ENCODE assay signal across 17 cellular contexts in the genomic region with DNA sequence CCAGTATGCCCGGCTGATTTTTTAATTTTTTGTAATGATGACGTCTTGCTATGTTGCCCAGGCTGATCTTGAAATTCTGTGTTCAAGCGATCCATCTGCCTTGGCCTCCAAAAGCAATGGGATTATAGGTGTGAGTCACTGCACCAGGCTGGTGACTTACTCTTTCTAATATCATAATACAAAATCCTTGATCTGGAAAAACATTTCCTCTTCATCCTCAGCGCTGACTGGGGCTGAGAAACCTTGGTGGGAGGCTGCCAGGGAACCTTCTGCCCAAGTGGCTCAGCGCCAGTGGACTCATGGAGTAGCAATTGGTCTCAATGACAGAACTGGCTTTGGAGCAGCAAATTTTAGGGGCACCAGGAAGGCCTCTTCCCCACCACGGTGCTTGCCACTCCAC. TPM values are rescaled to one million over a fixed set of nuclear protein-coding genes. Genes with fewer than 3 reads are reported as not detected.
DNase-seq lines count a peak whose midpoint lies in the region; ATAC-seq and TF ChIP-seq lines count a peak whose summit lies in the region.
"Had no signal": no experiment of that assay in that cellular context is flagged by ENCODE, and none has a peak within 500 bp of the region (broad histone marks: within the 10 kb centered on the region; RNA-seq: fewer than 3 reads in every experiment).

No MANE protein-coding gene starts in this region.

- H3K27me3 Mint-ChIP-seq in stimulated activated memory B cell treated with anti-CD40 and anti-IgM and Interleukin-4, amounts not matched to agents 10 μg/mL and 1 μg/mL and 100 μg/mL, for 72 hours: no peaks in the 10 kb centered on the region
- no peaks in the 10 kb centered on the region for H3K27me3 Mint-ChIP-seq in CD4-positive, alpha-beta memory T cell
- H3K27me3 Mint-ChIP-seq: CD8-positive, alpha-beta memory T cell had no signal

- peaks cover 4% of the 10 kb centered on the region for H3K27me3 ChIP-seq in left ventricle myocardium inferior (ENCODE audit: low read depth)
- no peaks in the 10 kb centered on the region for H3K27me3 ChIP-seq in CD4-positive, alpha-beta memory T cell (ENCODE audit: insufficient read depth, low read length)
- H3K27me3 ChIP-seq: BE2C had no signal

- no peaks in the 10 kb centered on the region for H3K36me3 ChIP-seq in left ventricle myocardium inferior
- H3K36me3 ChIP-seq in CD4-positive, alpha-beta memory T cell (ENCODE audit: insufficient read depth, low read length): no peaks in the 10 kb centered on the region
- H3K36me3 ChIP-seq: BE2C, HAP-1 had no signal

- no peak for ATAC-seq in stimulated activated memory B cell treated with anti-CD40 and anti-IgM and Interleukin-4, amounts not matched to agents 10 μg/mL and 1 μg/mL and 100 μg/mL, for 72 hours
- no peak for ATAC-seq in GM18511 (IDR thresholded peaks at IDR 0.05; ENCODE audit: unreplicated experiment)

- H3K4me1 ChIP-seq in left ventricle myocardium inferior: no peaks in the 10 kb centered on the region
- peaks cover 47% of the 10 kb centered on the region for H3K4me1 ChIP-seq in CD4-positive, alpha-beta memory T cell (ENCODE audit: insufficient read depth, low read length)
- H3K4me1 ChIP-seq: HAP-1 had no signal

- POLR2A ChIA-PET in CD4-positive, alpha-beta memory T cell (lab: Charles Lee; ENCODE audit: partially characterized antibody): no interaction called here

- CTCF ChIA-PET in CD4-positive, alpha-beta memory T cell (lab: Charles Lee; ENCODE audit: partially characterized antibody): interaction anchor here (2.6 kb wide), 1 partner anchor 33 kb away, joined by 8 read pairs; no protein-coding TSS in a partner anchor

- TF ChIP-seq CTCF in left ventricle myocardium inferior (IDR thresholded peaks at IDR 0.05; ENCODE audit: borderline replicate concordance): no peak

- no peak overlapping the region for H3K27ac ChIP-seq in left ventricle myocardium inferior (replicated peaks)
- no peak overlapping the region for H3K27ac ChIP-seq in CD4-positive, alpha-beta memory T cell (ENCODE audit: low read depth, low read length)
- H3K27ac ChIP-seq: PC-9 had no signal

- intact Hi-C loops in cardiac septum (cut with DNase I) (no loop called here), left ventricle myocardium inferior (cut with micrococcal nuclease) (no loop called here)
- intact Hi-C loops in CD4-positive, alpha-beta memory T cell (cut with micrococcal nuclease): no loop called here

- H3K9me3 Mint-ChIP-seq in stimulated activated memory B cell treated with anti-CD40 and anti-IgM and Interleukin-4, amounts not matched to agents 10 μg/mL and 1 μg/mL and 100 μg/mL, for 72 hours: no peaks in the 10 kb centered on the region
- H3K9me3 Mint-ChIP-seq in CD4-positive, alpha-beta memory T cell: no peaks in the 10 kb centered on the region
- H3K9me3 Mint-ChIP-seq: CD8-positive, alpha-beta memory T cell had no signal

- DNase-seq in cardiac septum (ENCODE audit: low spot score) (peak; percentile 35), left ventricle myocardium inferior (no peak), NCI-H446 treated with DMSO at 0.1 percent for 48 hours (lab: John Stamatoyannopoulos, UW) (peak; percentile 75), cerebellum (ENCODE audit: low spot score) (peak; percentile 85), amniotic stem cell (lab: John Stamatoyannopoulos, UW) (no peak)
- no peak for DNase-seq in CD4-positive, alpha-beta memory T cell
- DNase-seq: BE2C; CD8-positive, alpha-beta memory T cell; Kasumi-1; MV-4-11; NCI-H1436; NCI-H2081; NCI-H524 treated with DMSO at 0.1 percent for 48 hours had no signal

- no peaks in the 10 kb centered on the region for H3K9me3 ChIP-seq in left ventricle myocardium inferior (replicated peaks)
- no peaks in the 10 kb centered on the region for H3K9me3 ChIP-seq in CD4-positive, alpha-beta memory T cell (ENCODE audit: control insufficient read depth in 1 of 2, low read length in 2 of 2)
- H3K9me3 ChIP-seq: BE2C, HAP-1 had no signal

- H3K27ac Mint-ChIP-seq in stimulated activated memory B cell treated with anti-CD40 and anti-IgM and Interleukin-4, amounts not matched to agents 10 μg/mL and 1 μg/mL and 100 μg/mL, for 72 hours: peak overlapping the region; percentile 33
- H3K27ac Mint-ChIP-seq in CD4-positive, alpha-beta memory T cell: no peak overlapping the region

- H3K4me1 Mint-ChIP-seq in stimulated activated memory B cell treated with anti-CD40 and anti-IgM and Interleukin-4, amounts not matched to agents 10 μg/mL and 1 μg/mL and 100 μg/mL, for 72 hours: peaks cover 36% of the 10 kb centered on the region
- peaks cover 47 to 80% (median 59%) of the 10 kb centered on the region in 4 donors for H3K4me1 Mint-ChIP-seq in CD4-positive, alpha-beta memory T cell

- H3K36me3 Mint-ChIP-seq in stimulated activated memory B cell treated with anti-CD40 and anti-IgM and Interleukin-4, amounts not matched to agents 10 μg/mL and 1 μg/mL and 100 μg/mL, for 72 hours: no peaks in the 10 kb centered on the region
- no peaks in the 10 kb centered on the region for H3K36me3 Mint-ChIP-seq in CD4-positive, alpha-beta memory T cell

- H3K4me3 ChIP-seq in left ventricle myocardium inferior: no peak overlapping the region
- H3K4me3 ChIP-seq in CD4-positive, alpha-beta memory T cell (ENCODE audit: low read length in 2 of 2): no peak overlapping the region
- H3K4me3 ChIP-seq: HAP-1, PC-9 had no signal

- H3K4me3 Mint-ChIP-seq in stimulated activated memory B cell treated with anti-CD40 and anti-IgM and Interleukin-4, amounts not matched to agents 10 μg/mL and 1 μg/mL and 100 μg/mL, for 72 hours: no peak overlapping the region
- H3K4me3 Mint-ChIP-seq in CD4-positive, alpha-beta memory T cell: peak overlapping the region in 1 of 8 donors; percentile 72
- H3K4me3 Mint-ChIP-seq: CD8-positive, alpha-beta memory T cell had no signal

RNA-seq across cellular contexts. Expression of a gene that starts 17.5 kb away (rescaled TPM):
- total RNA-seq in cardiac septum: 21.4 TPM
- 17.1 TPM for total RNA-seq in left ventricle myocardium inferior
- 18.4 TPM for total RNA-seq in cerebellum
- 100 to 1,000 TPM; 393 to 410 TPM for total RNA-seq in CD4-positive, alpha-beta memory T cell
- 100 to 1,000 TPM in 1 of 2 donors, 10 to 100 TPM in 1; 49.5 to 166 TPM for polyA plus RNA-seq in CD4-positive, alpha-beta memory T cell

Comparison
In these comparisons a context has a peak if more than half of its experiments do, and no peak if none do; other contexts are left out.
1. DNase-seq: peak in cardiac septum (single experiment), NCI-H446 treated with DMSO at 0.1 percent for 48 hours (single experiment) and cerebellum (single experiment); none in left ventricle myocardium inferior (single experiment), CD4-positive, alpha-beta memory T cell (0 of 5) and amniotic stem cell (single experiment).
2. RNA of a gene that starts 17.5 kb away (total RNA-seq): 393 to 410 TPM in CD4-positive, alpha-beta memory T cell; 21.4 TPM in cardiac septum (single experiment), 18.4 TPM in cerebellum (single experiment) and 17.1 TPM in left ventricle myocardium inferior (single experiment); every median in the first group is over 10 times any median in the second.